In genomic region chrX:69362889-69363288, GRCh38 we compare ENCODE assay signal across 13 cellular contexts.
DNase-seq lines count a peak whose midpoint lies in the region; ATAC-seq and TF ChIP-seq lines count a peak whose summit lies in the region.
"Had no signal": no experiment of that assay in that cellular context is flagged by ENCODE, and none has a peak within 500 bp of the region (broad histone marks: within the 10 kb centered on the region; RNA-seq: fewer than 3 reads in every experiment).

No MANE protein-coding gene starts in this region.

- peak; percentile 53 for ATAC-seq in Right ventricle myocardium superior (ENCODE audit: poor library complexity)
- ATAC-seq in HG03060 (IDR thresholded peaks at IDR 0.05; ENCODE audit: low read depth, unreplicated experiment) = peak; percentile 49
- ATAC-seq: esophagus mucosa; stimulated activated effector memory CD8-positive, alpha-beta T cell treated with anti-CD3 and anti-CD28 coated beads, Interleukin-12 subunit alpha, Interleukin-12 subunit beta, amount 100 ng/mL, for 72 hours had no signal

- no peak overlapping the region for H3K4me3 ChIP-seq in right atrium auricular region
- H3K4me3 ChIP-seq in foreskin fibroblast (ENCODE audit: low read depth in 1 of 2, low read length in 2 of 2) = no peak overlapping the region
- no peak overlapping the region for H3K4me3 ChIP-seq in neuronal stem cell (ENCODE audit: low read length in 2 of 2)

- H2BK15ac ChIP-seq in neuronal stem cell (ENCODE audit: low read length) = no peak overlapping the region

- H3K27ac ChIP-seq in right atrium auricular region (no peak overlapping the region), neuronal stem cell (replicated peaks; ENCODE audit: low read length) (no peak overlapping the region)
- H3K27ac ChIP-seq: KMS-11 had no signal

- no peak overlapping the region for H3K23ac ChIP-seq in neuronal stem cell (ENCODE audit: low read depth, low read length, poor library complexity)

- no peaks in the 10 kb centered on the region for H3K79me1 ChIP-seq in neuronal stem cell (ENCODE audit: low read depth, low read length)

- H3K4me1 Mint-ChIP-seq in activated T-helper 2 cell treated with anti-CD3 and anti-CD28 coated beads, Interferon-gamma antibody, Interleukin-2, Interleukin-4, amounts not matched to agents 10 μg/mL and 5 μg/mL and 100 μg/mL, durations not matched to agents 14 hours and 24 hours and 36 hours (ENCODE audit: low read depth) = no peaks in the 10 kb centered on the region
- H3K4me1 Mint-ChIP-seq: stimulated activated effector memory CD8-positive, alpha-beta T cell treated with anti-CD3 and anti-CD28 coated beads, Interleukin-12 subunit alpha, Interleukin-12 subunit beta, amount 100 ng/mL, for 72 hours had no signal

- H3K9me3 Mint-ChIP-seq in activated T-helper 2 cell treated with anti-CD3 and anti-CD28 coated beads, Interferon-gamma antibody, Interleukin-2, Interleukin-4, amounts not matched to agents 10 μg/mL and 5 μg/mL and 100 μg/mL, durations not matched to agents 14 hours and 24 hours and 36 hours = no peaks in the 10 kb centered on the region
- H3K9me3 Mint-ChIP-seq: stimulated activated effector memory CD8-positive, alpha-beta T cell treated with anti-CD3 and anti-CD28 coated beads, Interleukin-12 subunit alpha, Interleukin-12 subunit beta, amount 100 ng/mL, for 72 hours had no signal

- H4K8ac ChIP-seq in neuronal stem cell (ENCODE audit: low read depth, low read length) = no peak overlapping the region

- peaks cover 0 to 11% of the 10 kb centered on the region in 2 donors for H3K4me1 ChIP-seq in right atrium auricular region
- H3K4me1 ChIP-seq in neuronal stem cell (ENCODE audit: control insufficient read depth in 2 of 2, insufficient read depth in 1 of 2, low read depth in 1 of 2, low read length in 2 of 2) = peaks cover 0 to 5% of the 10 kb centered on the region in 2 donors

- H2BK12ac ChIP-seq in neuronal stem cell (ENCODE audit: low read length) = no peak overlapping the region

- no peak overlapping the region for H2AFZ ChIP-seq in neuronal stem cell (ENCODE audit: low read length)

- H3K14ac ChIP-seq in neuronal stem cell (ENCODE audit: low read length) = no peak overlapping the region

- no peak overlapping the region for H2BK5ac ChIP-seq in neuronal stem cell (ENCODE audit: low read length)

- no peaks in the 10 kb centered on the region for H3K27me3 ChIP-seq in right atrium auricular region
- H3K27me3 ChIP-seq in neuronal stem cell (ENCODE audit: control insufficient read depth in 3 of 3, insufficient read depth in 3 of 3, low read depth in 1 of 3, low read length in 3 of 3) = peaks cover 0 to 8% (median 0%) of the 10 kb centered on the region in 3 experiments

- H3K18ac ChIP-seq in neuronal stem cell (ENCODE audit: low read length) = no peak overlapping the region

- H3K4ac ChIP-seq in neuronal stem cell (ENCODE audit: low read length) = no peak overlapping the region

- H2AK5ac ChIP-seq in neuronal stem cell (ENCODE audit: low read depth, low read length) = no peak overlapping the region

- no peak overlapping the region for H3K9ac ChIP-seq in neuronal stem cell (ENCODE audit: low read depth, low read length, poor library complexity)
- H3K9ac ChIP-seq: KMS-11 had no signal

- H3K36me3 Mint-ChIP-seq in activated T-helper 2 cell treated with anti-CD3 and anti-CD28 coated beads, Interferon-gamma antibody, Interleukin-2, Interleukin-4, amounts not matched to agents 10 μg/mL and 5 μg/mL and 100 μg/mL, durations not matched to agents 14 hours and 24 hours and 36 hours (ENCODE audit: low read depth) = no peaks in the 10 kb centered on the region
- H3K36me3 Mint-ChIP-seq: stimulated activated effector memory CD8-positive, alpha-beta T cell treated with anti-CD3 and anti-CD28 coated beads, Interleukin-12 subunit alpha, Interleukin-12 subunit beta, amount 100 ng/mL, for 72 hours had no signal

- H3K27me3 Mint-ChIP-seq in activated T-helper 2 cell treated with anti-CD3 and anti-CD28 coated beads, Interferon-gamma antibody, Interleukin-2, Interleukin-4, amounts not matched to agents 10 μg/mL and 5 μg/mL and 100 μg/mL, durations not matched to agents 14 hours and 24 hours and 36 hours (ENCODE audit: low read depth) = no peaks in the 10 kb centered on the region

- H4K91ac ChIP-seq in neuronal stem cell (ENCODE audit: low read depth, low read length, poor library complexity) = no peak overlapping the region

- no peak for TF ChIP-seq CTCF in right atrium auricular region (IDR thresholded peaks at IDR 0.05)
- TF ChIP-seq CTCF in foreskin fibroblast (IDR thresholded peaks at IDR 0.05; ENCODE audit: low read depth, low read length) = no peak

- no CpG with 5 or more reads among the region's 4 CpGs for WGBS in neuronal stem cell (ENCODE audit: extremely low coverage in 2 of 2, insufficient read length in 2 of 2, insufficient replicate concordance in 1 of 2), 2 donors

- no peak overlapping the region for H3K4me3 Mint-ChIP-seq in activated T-helper 2 cell treated with anti-CD3 and anti-CD28 coated beads, Interferon-gamma antibody, Interleukin-2, Interleukin-4, amounts not matched to agents 10 μg/mL and 5 μg/mL and 100 μg/mL, durations not matched to agents 14 hours and 24 hours and 36 hours (ENCODE audit: low read depth)
- H3K4me3 Mint-ChIP-seq: stimulated activated effector memory CD8-positive, alpha-beta T cell treated with anti-CD3 and anti-CD28 coated beads, Interleukin-12 subunit alpha, Interleukin-12 subunit beta, amount 100 ng/mL, for 72 hours had no signal

- DNase-seq in Right ventricle myocardium superior (no peak), right atrium auricular region (ENCODE audit: low spot score) (no peak), foreskin fibroblast (peak; percentile 33 to 58), GOT3 (lab: John Stamatoyannopoulos, UW) (no peak), neuronal stem cell (ENCODE audit: low spot score) (no peak), T1000 (lab: John Stamatoyannopoulos, UW) (no peak)
- DNase-seq in activated T-helper 2 cell treated with anti-CD3 and anti-CD28 coated beads, Interferon-gamma antibody, Interleukin-2, Interleukin-4, amounts not matched to agents 10 μg/mL and 5 μg/mL and 100 μg/mL, durations not matched to agents 14 hours and 24 hours and 36 hours (ENCODE audit: low spot score) = no peak
- DNase-seq: activated CD8-positive, alpha-beta memory T cell treated with anti-CD3 and anti-CD28 coated beads, Interleukin-2, amount 50 U/mL, for 4 hours; mesendoderm had no signal

- intact Hi-C loops in Right ventricle myocardium superior (cut with DNase I) = no loop called here
- intact Hi-C loops in activated T-helper 2 cell treated with anti-CD3 and anti-CD28 coated beads, Interferon-gamma antibody, Interleukin-2, Interleukin-4, amounts not matched to agents 10 μg/mL and 5 μg/mL and 100 μg/mL, durations not matched to agents 14 hours and 24 hours and 36 hours (cut with micrococcal nuclease) = no loop called here

- H3K27ac Mint-ChIP-seq in activated T-helper 2 cell treated with anti-CD3 and anti-CD28 coated beads, Interferon-gamma antibody, Interleukin-2, Interleukin-4, amounts not matched to agents 10 μg/mL and 5 μg/mL and 100 μg/mL, durations not matched to agents 14 hours and 24 hours and 36 hours = no peak overlapping the region
- H3K27ac Mint-ChIP-seq: stimulated activated effector memory CD8-positive, alpha-beta T cell treated with anti-CD3 and anti-CD28 coated beads, Interleukin-12 subunit alpha, Interleukin-12 subunit beta, amount 100 ng/mL, for 72 hours had no signal

- H3K9me3 ChIP-seq in right atrium auricular region (no peaks in the 10 kb centered on the region), neuronal stem cell (replicated peaks in 1 of 2; ENCODE audit: control insufficient read depth in 2 of 2, insufficient read depth in 1 of 2, low read depth in 1 of 2, low read length in 2 of 2) (no peaks in the 10 kb centered on the region)

- H3K36me3 ChIP-seq in right atrium auricular region = no peaks in the 10 kb centered on the region
- no peaks in the 10 kb centered on the region for H3K36me3 ChIP-seq in neuronal stem cell (replicated peaks in 1 of 2; ENCODE audit: control insufficient read depth in 2 of 2, insufficient read depth in 2 of 2, low read length in 2 of 2)

- H3K4me2 ChIP-seq in neuronal stem cell (ENCODE audit: insufficient read depth, low read length, poor library complexity, severe bottlenecking) = no peak overlapping the region
- H3K4me2 ChIP-seq: KMS-11 had no signal

- H2BK120ac ChIP-seq in neuronal stem cell (ENCODE audit: low read depth, low read length) = no peak overlapping the region

Comparison
In these comparisons a context has a peak if more than half of its experiments do, and no peak if none do; other contexts are left out.
1. DNase-seq: peak in foreskin fibroblast (2 of 2); none in Right ventricle myocardium superior (single experiment), right atrium auricular region (single experiment), GOT3 (single experiment), activated T-helper 2 cell treated with anti-CD3 and anti-CD28 coated beads, Interferon-gamma antibody, Interleukin-2, Interleukin-4, amounts not matched to agents 10 μg/mL and 5 μg/mL and 100 μg/mL, durations not matched to agents 14 hours and 24 hours and 36 hours (single experiment), neuronal stem cell (single experiment) and T1000 (single experiment).